ENCODE assay signal across 3 cellular contexts in the genomic region with DNA sequence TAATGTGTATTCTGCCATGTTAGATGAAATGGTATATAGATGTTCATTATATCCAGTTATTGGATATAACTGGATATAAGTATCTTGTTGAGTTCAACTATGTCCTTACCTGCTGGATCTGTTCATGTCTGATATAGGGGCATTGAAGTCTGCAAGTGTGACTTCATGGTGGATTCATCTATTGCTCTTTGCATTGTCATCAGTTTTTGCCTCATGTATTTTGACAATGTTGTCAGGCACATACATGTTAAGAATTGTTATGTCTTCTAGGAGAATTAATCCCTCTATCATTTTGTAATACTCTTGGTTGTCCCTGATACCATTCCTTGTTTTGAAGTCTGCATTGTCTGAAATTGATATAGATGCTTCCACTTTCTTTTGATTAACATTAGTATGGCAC.
TF ChIP-seq lines count a peak whose summit lies in the region.

No MANE protein-coding gene starts in this region.

TF ChIP-seq in HepG2, 621 proteins besides CTCF, POLR2A, EP300 and RAD21:
- TF ChIP-seq MAFF (IDR thresholded peaks at IDR 0.05; ENCODE audit: low read depth, low read length) (0 out of 2 replicates have a peak, but pooled peaks have one; percentile 3), MAFK (conservative IDR thresholded peaks at IDR 0.05 in 1 of 2, IDR thresholded peaks at IDR 0.05 in 1 of 2; ENCODE audit: low read length in 2 of 2) (peak; percentile 41 to 72; a peak in 2 of 4 replicates)
- TF ChIP-seq, protein P1, sequence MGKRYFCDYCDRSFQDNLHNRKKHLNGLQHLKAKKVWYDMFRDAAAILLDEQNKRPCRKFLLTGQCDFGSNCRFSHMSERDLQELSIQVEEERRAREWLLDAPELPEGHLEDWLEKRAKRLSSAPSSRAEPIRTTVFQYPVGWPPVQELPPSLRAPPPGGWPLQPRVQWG (CRISPR knock-in tag; IDR thresholded peaks at IDR 0.05; ENCODE audit: borderline replicate concordance, low read depth), result no peak

TF ChIP-seq in A549, 52 proteins besides CTCF, POLR2A, EP300 and RAD21:
- TF ChIP-seq MAFK (IDR thresholded peaks at IDR 0.05; ENCODE audit: partially characterized antibody) (peak; percentile 61), RARB (CRISPR knock-in tag; IDR thresholded peaks at IDR 0.05) (no peak), TP53 (CRISPR knock-in tag; IDR thresholded peaks at IDR 0.05) (no peak), SREBF2 (IDR thresholded peaks at IDR 0.05) (no peak)
- TF ChIP-seq, protein P2, sequence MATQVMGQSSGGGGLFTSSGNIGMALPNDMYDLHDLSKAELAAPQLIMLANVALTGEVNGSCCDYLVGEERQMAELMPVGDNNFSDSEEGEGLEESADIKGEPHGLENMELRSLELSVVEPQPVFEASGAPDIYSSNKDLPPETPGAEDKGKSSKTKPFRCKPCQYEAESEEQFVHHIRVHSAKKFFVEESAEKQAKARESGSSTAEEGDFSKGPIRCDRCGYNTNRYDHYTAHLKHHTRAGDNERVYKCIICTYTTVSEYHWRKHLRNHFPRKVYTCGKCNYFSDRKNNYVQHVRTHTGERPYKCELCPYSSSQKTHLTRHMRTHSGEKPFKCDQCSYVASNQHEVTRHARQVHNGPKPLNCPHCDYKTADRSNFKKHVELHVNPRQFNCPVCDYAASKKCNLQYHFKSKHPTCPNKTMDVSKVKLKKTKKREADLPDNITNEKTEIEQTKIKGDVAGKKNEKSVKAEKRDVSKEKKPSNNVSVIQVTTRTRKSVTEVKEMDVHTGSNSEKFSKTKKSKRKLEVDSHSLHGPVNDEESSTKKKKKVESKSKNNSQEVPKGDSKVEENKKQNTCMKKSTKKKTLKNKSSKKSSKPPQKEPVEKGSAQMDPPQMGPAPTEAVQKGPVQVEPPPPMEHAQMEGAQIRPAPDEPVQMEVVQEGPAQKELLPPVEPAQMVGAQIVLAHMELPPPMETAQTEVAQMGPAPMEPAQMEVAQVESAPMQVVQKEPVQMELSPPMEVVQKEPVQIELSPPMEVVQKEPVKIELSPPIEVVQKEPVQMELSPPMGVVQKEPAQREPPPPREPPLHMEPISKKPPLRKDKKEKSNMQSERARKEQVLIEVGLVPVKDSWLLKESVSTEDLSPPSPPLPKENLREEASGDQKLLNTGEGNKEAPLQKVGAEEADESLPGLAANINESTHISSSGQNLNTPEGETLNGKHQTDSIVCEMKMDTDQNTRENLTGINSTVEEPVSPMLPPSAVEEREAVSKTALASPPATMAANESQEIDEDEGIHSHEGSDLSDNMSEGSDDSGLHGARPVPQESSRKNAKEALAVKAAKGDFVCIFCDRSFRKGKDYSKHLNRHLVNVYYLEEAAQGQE (IDR thresholded peaks at IDR 0.05), result no peak

TF ChIP-seq in K562, 482 proteins besides CTCF, POLR2A, EP300 and RAD21:
- TF ChIP-seq CCNT2 (IDR thresholded peaks at IDR 0.05; ENCODE audit: borderline replicate concordance, extremely low read depth, insufficient read length, low read depth, low read length), result no peak
- TF ChIP-seq PRMT5 (CRISPR knock-in tag; IDR thresholded peaks at IDR 0.05), result no peak
- TF ChIP-seq, protein P3, sequence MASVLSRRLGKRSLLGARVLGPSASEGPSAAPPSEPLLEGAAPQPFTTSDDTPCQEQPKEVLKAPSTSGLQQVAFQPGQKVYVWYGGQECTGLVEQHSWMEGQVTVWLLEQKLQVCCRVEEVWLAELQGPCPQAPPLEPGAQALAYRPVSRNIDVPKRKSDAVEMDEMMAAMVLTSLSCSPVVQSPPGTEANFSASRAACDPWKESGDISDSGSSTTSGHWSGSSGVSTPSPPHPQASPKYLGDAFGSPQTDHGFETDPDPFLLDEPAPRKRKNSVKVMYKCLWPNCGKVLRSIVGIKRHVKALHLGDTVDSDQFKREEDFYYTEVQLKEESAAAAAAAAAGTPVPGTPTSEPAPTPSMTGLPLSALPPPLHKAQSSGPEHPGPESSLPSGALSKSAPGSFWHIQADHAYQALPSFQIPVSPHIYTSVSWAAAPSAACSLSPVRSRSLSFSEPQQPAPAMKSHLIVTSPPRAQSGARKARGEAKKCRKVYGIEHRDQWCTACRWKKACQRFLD (CRISPR knock-in tag; IDR thresholded peaks at IDR 0.05), result no peak
- TF ChIP-seq ZNF717 (CRISPR knock-in tag; IDR thresholded peaks at IDR 0.05), result no peak
- TF ChIP-seq CXXC5 (CRISPR knock-in tag; IDR thresholded peaks at IDR 0.05), result no peak
- TF ChIP-seq C11orf30 (IDR thresholded peaks at IDR 0.05; ENCODE audit: low read depth), result 0 out of 2 replicates have a peak, but pooled peaks have one; percentile 49
- no peak for TF ChIP-seq TFAM (CRISPR knock-in tag; conservative IDR thresholded peaks at IDR 0.05)
- TF ChIP-seq MCM3 (IDR thresholded peaks at IDR 0.05), result no peak
- no peak for TF ChIP-seq TBL1XR1 (IDR thresholded peaks at IDR 0.05; ENCODE audit: low read length in 2 of 2)
- TF ChIP-seq MAFK (IDR thresholded peaks at IDR 0.05; ENCODE audit: low read length), result peak; percentile 30; the same call in 1 of the 2 replicates
- TF ChIP-seq YBX1 (IDR thresholded peaks at IDR 0.05), result no peak
- no peak for TF ChIP-seq SMAD2 (IDR thresholded peaks at IDR 0.05; ENCODE audit: low read depth, low read length)
- TF ChIP-seq MAFF (IDR thresholded peaks at IDR 0.05; ENCODE audit: low read length), result no peak
- peak; percentile 65 for TF ChIP-seq ZNF316 (IDR thresholded peaks at IDR 0.05)
- TF ChIP-seq, protein P4, sequence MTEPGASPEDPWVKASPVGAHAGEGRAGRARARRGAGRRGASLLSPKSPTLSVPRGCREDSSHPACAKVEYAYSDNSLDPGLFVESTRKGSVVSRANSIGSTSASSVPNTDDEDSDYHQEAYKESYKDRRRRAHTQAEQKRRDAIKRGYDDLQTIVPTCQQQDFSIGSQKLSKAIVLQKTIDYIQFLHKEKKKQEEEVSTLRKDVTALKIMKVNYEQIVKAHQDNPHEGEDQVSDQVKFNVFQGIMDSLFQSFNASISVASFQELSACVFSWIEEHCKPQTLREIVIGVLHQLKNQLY (CRISPR knock-in tag; conservative IDR thresholded peaks at IDR 0.05), result no peak
- no peak for TF ChIP-seq ZNF146 (CRISPR knock-in tag; IDR thresholded peaks at IDR 0.05; ENCODE audit: unreplicated experiment)
- no peak for TF ChIP-seq HDGF (IDR thresholded peaks at IDR 0.05)
- TF ChIP-seq, protein P5, sequence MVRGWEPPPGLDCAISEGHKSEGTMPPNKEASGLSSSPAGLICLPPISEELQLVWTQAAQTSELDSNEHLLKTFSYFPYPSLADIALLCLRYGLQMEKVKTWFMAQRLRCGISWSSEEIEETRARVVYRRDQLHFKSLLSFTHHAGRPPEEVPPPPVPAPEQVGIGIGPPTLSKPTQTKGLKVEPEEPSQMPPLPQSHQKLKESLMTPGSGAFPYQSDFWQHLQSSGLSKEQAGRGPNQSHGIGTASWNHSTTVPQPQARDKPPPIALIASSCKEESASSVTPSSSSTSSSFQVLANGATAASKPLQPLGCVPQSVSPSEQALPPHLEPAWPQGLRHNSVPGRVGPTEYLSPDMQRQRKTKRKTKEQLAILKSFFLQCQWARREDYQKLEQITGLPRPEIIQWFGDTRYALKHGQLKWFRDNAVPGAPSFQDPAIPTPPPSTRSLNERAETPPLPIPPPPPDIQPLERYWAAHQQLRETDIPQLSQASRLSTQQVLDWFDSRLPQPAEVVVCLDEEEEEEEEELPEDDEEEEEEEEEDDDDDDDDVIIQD (CRISPR knock-in tag; IDR thresholded peaks at IDR 0.05), result no peak
- TF ChIP-seq PTRF (tag; IDR thresholded peaks at IDR 0.05), result no peak
- no peak for TF ChIP-seq PTBP1 (IDR thresholded peaks at IDR 0.05; ENCODE audit: low read depth, low read length)
- TF ChIP-seq ZNF436 (CRISPR knock-in tag; IDR thresholded peaks at IDR 0.05), result no peak
- no peak for TF ChIP-seq CC2D1A (IDR thresholded peaks at IDR 0.05)
- no peak for TF ChIP-seq KLF1 (tag; IDR thresholded peaks at IDR 0.05)
